Comparison of ENCODE assay signal across 8 cellular contexts in genomic region chr16:31996325-31996724, GRCh38.
A peak's percentile ranks its signal among the peaks of the same experiment; 100 is the strongest.
DNase-seq lines count a peak whose midpoint lies in the region; ATAC-seq and TF ChIP-seq lines count a peak whose summit lies in the region.
"Not testable (repeated sequence)": the region's sequence is repeated elsewhere in the genome, so short reads cannot be mapped to it uniquely, and the experiment has no call there.

No MANE protein-coding gene starts in this region.

- intact Hi-C loops in activated CD8-positive, alpha-beta T cell treated with anti-CD3 and anti-CD28 coated beads for 36 hours (cut with micrococcal nuclease): not testable (repeated sequence)

- H3K36me3 Mint-ChIP-seq in T-helper 2 cell treated with Interferon-gamma antibody and Interleukin-4, amounts not matched to agents 5 μg/mL and 100 μg/mL, for 36 hours (ENCODE audit: low read depth); activated CD8-positive, alpha-beta T cell treated with anti-CD3 and anti-CD28 coated beads for 36 hours (ENCODE audit: low read depth); activated naive CD4-positive, alpha-beta T cell treated with anti-CD3 and anti-CD28 coated beads, Interleukin-2, amount 10 ng/mL, durations not matched to agents 7 days and 5 days; stimulated activated naive B cell treated with anti-CD40 and anti-IgM and Interleukin-4, amounts not matched to agents 10 μg/mL and 1 μg/mL and 100 μg/mL, for 72 hours: not testable (repeated sequence)

- not testable (repeated sequence) for H3K4me1 Mint-ChIP-seq in T-helper 2 cell treated with Interferon-gamma antibody and Interleukin-4, amounts not matched to agents 5 μg/mL and 100 μg/mL, for 36 hours (ENCODE audit: low read depth); activated CD8-positive, alpha-beta T cell treated with anti-CD3 and anti-CD28 coated beads for 36 hours (ENCODE audit: low read depth); activated naive CD4-positive, alpha-beta T cell treated with anti-CD3 and anti-CD28 coated beads, Interleukin-2, amount 10 ng/mL, durations not matched to agents 7 days and 5 days; stimulated activated naive B cell treated with anti-CD40 and anti-IgM and Interleukin-4, amounts not matched to agents 10 μg/mL and 1 μg/mL and 100 μg/mL, for 72 hours

- not testable (repeated sequence) for TF ChIP-seq EP300 in Ishikawa (IDR thresholded peaks at IDR 0.05; ENCODE audit: borderline replicate concordance)

- H3K27ac ChIP-seq in C4-2B: not testable (repeated sequence)

- peak; percentile 56 for TF ChIP-seq CTCF in C4-2B (conservative IDR thresholded peaks at IDR 0.05)
- not testable (repeated sequence) for TF ChIP-seq CTCF in activated CD8-positive, alpha-beta T cell treated with anti-CD3 and anti-CD28 coated beads for 36 hours (IDR thresholded peaks at IDR 0.05)

- H3K4me3 Mint-ChIP-seq in T-helper 2 cell treated with Interferon-gamma antibody and Interleukin-4, amounts not matched to agents 5 μg/mL and 100 μg/mL, for 36 hours; activated CD8-positive, alpha-beta T cell treated with anti-CD3 and anti-CD28 coated beads for 36 hours; activated naive CD4-positive, alpha-beta T cell treated with anti-CD3 and anti-CD28 coated beads, Interleukin-2, amount 10 ng/mL, durations not matched to agents 7 days and 5 days; stimulated activated naive B cell treated with anti-CD40 and anti-IgM and Interleukin-4, amounts not matched to agents 10 μg/mL and 1 μg/mL and 100 μg/mL, for 72 hours: not testable (repeated sequence)

- not testable (repeated sequence) for ATAC-seq in activated CD8-positive, alpha-beta T cell treated with anti-CD3 and anti-CD28 coated beads for 36 hours
- peak; percentile 61 for ATAC-seq in left lobe of liver
- ATAC-seq in stimulated activated naive B cell treated with anti-CD40 and anti-IgM and Interleukin-4, amounts not matched to agents 10 μg/mL and 1 μg/mL and 100 μg/mL, for 72 hours (replicated peaks): peak in 1 of 2 donors; percentile 48

- not testable (repeated sequence) for H3K27me3 Mint-ChIP-seq in T-helper 2 cell treated with Interferon-gamma antibody and Interleukin-4, amounts not matched to agents 5 μg/mL and 100 μg/mL, for 36 hours (ENCODE audit: low read depth); activated CD8-positive, alpha-beta T cell treated with anti-CD3 and anti-CD28 coated beads for 36 hours; activated naive CD4-positive, alpha-beta T cell treated with anti-CD3 and anti-CD28 coated beads, Interleukin-2, amount 10 ng/mL, durations not matched to agents 7 days and 5 days; stimulated activated naive B cell treated with anti-CD40 and anti-IgM and Interleukin-4, amounts not matched to agents 10 μg/mL and 1 μg/mL and 100 μg/mL, for 72 hours

- POLR2A ChIA-PET in activated CD8-positive, alpha-beta T cell treated with anti-CD3 and anti-CD28 coated beads for 36 hours (lab: Charles Lee): not testable (repeated sequence)

- CTCF ChIA-PET in activated CD8-positive, alpha-beta T cell treated with anti-CD3 and anti-CD28 coated beads for 36 hours (lab: Charles Lee); activated naive CD4-positive, alpha-beta T cell treated with anti-CD3 and anti-CD28 coated beads, Interleukin-2, amount 10 ng/mL, durations not matched to agents 7 days and 5 days (lab: Charles Lee): not testable (repeated sequence)

- DNase-seq in T-helper 2 cell treated with Interferon-gamma antibody and Interleukin-4, amounts not matched to agents 5 μg/mL and 100 μg/mL, for 36 hours (ENCODE audit: low spot score): peak; percentile 26
- DNase-seq in activated CD8-positive, alpha-beta T cell treated with anti-CD3 and anti-CD28 coated beads for 36 hours: peak; percentile 74
- DNase-seq in activated naive CD4-positive, alpha-beta T cell treated with anti-CD3 and anti-CD28 coated beads, Interleukin-2, amount 10 ng/mL, durations not matched to agents 7 days and 5 days: peak; percentile 42
- DNase-seq in left lobe of liver (ENCODE audit: low spot score): not testable (repeated sequence)
- peak; percentile 42 for DNase-seq in stimulated activated CD4-positive, alpha-beta T cell treated with anti-CD3 and anti-CD28 coated beads, Interleukin-1b, Interleukin-23, amount 100 ng/mL, for 48 hours
- peak; percentile 44 for DNase-seq in stimulated activated naive B cell treated with anti-CD40 and anti-IgM and Interleukin-4, amounts not matched to agents 10 μg/mL and 1 μg/mL and 100 μg/mL, for 72 hours

- not testable (repeated sequence) for H3K9me3 Mint-ChIP-seq in T-helper 2 cell treated with Interferon-gamma antibody and Interleukin-4, amounts not matched to agents 5 μg/mL and 100 μg/mL, for 36 hours; activated CD8-positive, alpha-beta T cell treated with anti-CD3 and anti-CD28 coated beads for 36 hours; activated naive CD4-positive, alpha-beta T cell treated with anti-CD3 and anti-CD28 coated beads, Interleukin-2, amount 10 ng/mL, durations not matched to agents 7 days and 5 days; stimulated activated naive B cell treated with anti-CD40 and anti-IgM and Interleukin-4, amounts not matched to agents 10 μg/mL and 1 μg/mL and 100 μg/mL, for 72 hours

- TF ChIP-seq RAD21 in Ishikawa (IDR thresholded peaks at IDR 0.05; ENCODE audit: low read depth): peak; percentile 21; the same call in 1 of the 2 replicates

- H3K27ac Mint-ChIP-seq in T-helper 2 cell treated with Interferon-gamma antibody and Interleukin-4, amounts not matched to agents 5 μg/mL and 100 μg/mL, for 36 hours; activated CD8-positive, alpha-beta T cell treated with anti-CD3 and anti-CD28 coated beads for 36 hours; activated naive CD4-positive, alpha-beta T cell treated with anti-CD3 and anti-CD28 coated beads, Interleukin-2, amount 10 ng/mL, durations not matched to agents 7 days and 5 days; stimulated activated naive B cell treated with anti-CD40 and anti-IgM and Interleukin-4, amounts not matched to agents 10 μg/mL and 1 μg/mL and 100 μg/mL, for 72 hours: not testable (repeated sequence)
